2 cellular contexts compared by ENCODE assay signal in genomic region chr3:17640466-17640865, GRCh38.
TF ChIP-seq lines count a peak whose summit lies in the region.

No MANE protein-coding gene starts in this region.

TF ChIP-seq in A549, 52 proteins besides CTCF, POLR2A, EP300 and RAD21:
- TF ChIP-seq FOSB (CRISPR knock-in tag; IDR thresholded peaks at IDR 0.05) = no peak
- TF ChIP-seq ZC3H11A (IDR thresholded peaks at IDR 0.05) = no peak
- TF ChIP-seq MAX (IDR thresholded peaks at IDR 0.05) = no peak
- no peak for TF ChIP-seq JUN (IDR thresholded peaks at IDR 0.05)
- TF ChIP-seq HOXA7 (CRISPR knock-in tag; IDR thresholded peaks at IDR 0.05) = no peak
- TF ChIP-seq SREBF2 (IDR thresholded peaks at IDR 0.05) = no peak
- TF ChIP-seq FOSL2 (IDR thresholded peaks at IDR 0.05) = no peak
- TF ChIP-seq FOSL2 (CRISPR knock-in tag; IDR thresholded peaks at IDR 0.05) = 0 out of 2 replicates have a peak, but pooled peaks have one; percentile 16

TF ChIP-seq in IMR-90, 13 proteins besides CTCF, POLR2A, EP300 and RAD21:
- TF ChIP-seq CEBPB (IDR thresholded peaks at IDR 0.05; ENCODE audit: low read depth, low read length) (no peak), CHD1 (IDR thresholded peaks at IDR 0.05; ENCODE audit: low read depth, low read length) (no peak), MAFK (IDR thresholded peaks at IDR 0.05; ENCODE audit: low read depth, low read length) (no peak), USF2 (IDR thresholded peaks at IDR 0.05; ENCODE audit: low read depth, low read length) (no peak), RCOR1 (IDR thresholded peaks at IDR 0.05; ENCODE audit: insufficient replicate concordance, low read length) (no peak), SMC3 (IDR thresholded peaks at IDR 0.05; ENCODE audit: low read depth, low read length) (no peak), BHLHE40 (IDR thresholded peaks at IDR 0.05; ENCODE audit: low read depth, low read length) (no peak), MAZ (IDR thresholded peaks at IDR 0.05; ENCODE audit: borderline replicate concordance, low read depth, low read length) (no peak), ELK1 (IDR thresholded peaks at IDR 0.05; ENCODE audit: borderline replicate concordance, low read depth, low read length) (no peak), MXI1 (IDR thresholded peaks at IDR 0.05; ENCODE audit: borderline replicate concordance, low read depth, low read length) (no peak), FOS (IDR thresholded peaks at IDR 0.05; ENCODE audit: low read depth, low read length) (no peak), RFX5 (IDR thresholded peaks at IDR 0.05; ENCODE audit: low read depth, low read length) (no peak), NFE2L2 (IDR thresholded peaks at IDR 0.05; ENCODE audit: low read depth, low read length) (no peak)
